ENCODE assay signal across 1 cellular context in genomic region chr11:69707156-69707555, GRCh38.
TF ChIP-seq lines count a peak whose summit lies in the region.

No MANE protein-coding gene starts in this region.

TF ChIP-seq in WTC11, 78 proteins besides CTCF, POLR2A, EP300 and RAD21 (continued from another document):
- TF ChIP-seq, protein P1, sequence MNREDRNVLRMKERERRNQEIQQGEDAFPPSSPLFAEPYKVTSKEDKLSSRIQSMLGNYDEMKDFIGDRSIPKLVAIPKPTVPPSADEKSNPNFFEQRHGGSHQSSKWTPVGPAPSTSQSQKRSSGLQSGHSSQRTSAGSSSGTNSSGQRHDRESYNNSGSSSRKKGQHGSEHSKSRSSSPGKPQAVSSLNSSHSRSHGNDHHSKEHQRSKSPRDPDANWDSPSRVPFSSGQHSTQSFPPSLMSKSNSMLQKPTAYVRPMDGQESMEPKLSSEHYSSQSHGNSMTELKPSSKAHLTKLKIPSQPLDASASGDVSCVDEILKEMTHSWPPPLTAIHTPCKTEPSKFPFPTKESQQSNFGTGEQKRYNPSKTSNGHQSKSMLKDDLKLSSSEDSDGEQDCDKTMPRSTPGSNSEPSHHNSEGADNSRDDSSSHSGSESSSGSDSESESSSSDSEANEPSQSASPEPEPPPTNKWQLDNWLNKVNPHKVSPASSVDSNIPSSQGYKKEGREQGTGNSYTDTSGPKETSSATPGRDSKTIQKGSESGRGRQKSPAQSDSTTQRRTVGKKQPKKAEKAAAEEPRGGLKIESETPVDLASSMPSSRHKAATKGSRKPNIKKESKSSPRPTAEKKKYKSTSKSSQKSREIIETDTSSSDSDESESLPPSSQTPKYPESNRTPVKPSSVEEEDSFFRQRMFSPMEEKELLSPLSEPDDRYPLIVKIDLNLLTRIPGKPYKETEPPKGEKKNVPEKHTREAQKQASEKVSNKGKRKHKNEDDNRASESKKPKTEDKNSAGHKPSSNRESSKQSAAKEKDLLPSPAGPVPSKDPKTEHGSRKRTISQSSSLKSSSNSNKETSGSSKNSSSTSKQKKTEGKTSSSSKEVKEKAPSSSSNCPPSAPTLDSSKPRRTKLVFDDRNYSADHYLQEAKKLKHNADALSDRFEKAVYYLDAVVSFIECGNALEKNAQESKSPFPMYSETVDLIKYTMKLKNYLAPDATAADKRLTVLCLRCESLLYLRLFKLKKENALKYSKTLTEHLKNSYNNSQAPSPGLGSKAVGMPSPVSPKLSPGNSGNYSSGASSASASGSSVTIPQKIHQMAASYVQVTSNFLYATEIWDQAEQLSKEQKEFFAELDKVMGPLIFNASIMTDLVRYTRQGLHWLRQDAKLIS (CRISPR knock-in tag; IDR thresholded peaks at IDR 0.05; ENCODE audit: borderline replicate concordance) = no peak
